In genomic region chr15:60912984-60913697, GRCh38 we compare ENCODE assay signal across 18 cellular contexts.
DNase-seq lines count a peak whose midpoint lies in the region; ATAC-seq and TF ChIP-seq lines count a peak whose summit lies in the region.
"Had no signal": no experiment of that assay in that cellular context is flagged by ENCODE, and none has a peak within 500 bp of the region (broad histone marks: within the 10 kb centered on the region; RNA-seq: fewer than 3 reads in every experiment).

No MANE protein-coding gene starts in this region.

- no peak for TF ChIP-seq CTCF in VCaP (conservative IDR thresholded peaks at IDR 0.05)
- no peak for TF ChIP-seq CTCF in fibroblast of pulmonary artery (IDR thresholded peaks at IDR 0.05; ENCODE audit: low read length, missing control alignments)
- TF ChIP-seq CTCF in gastrocnemius medialis (IDR thresholded peaks at IDR 0.05 in 4 of 5, conservative IDR thresholded peaks at IDR 0.05 in 1 of 5) = no peak
- TF ChIP-seq CTCF in glutamatergic neuron (IDR thresholded peaks at IDR 0.05; ENCODE audit: partially characterized antibody, unreplicated experiment) = no peak
- TF ChIP-seq CTCF in suprapubic skin (IDR thresholded peaks at IDR 0.05) = no peak

- H3K4me1 ChIP-seq in gastrocnemius medialis (peaks cover 32 to 39% of the 10 kb centered on the region in 2 donors), suprapubic skin (peaks cover 33% of the 10 kb centered on the region)

- intact Hi-C loops in gastrocnemius medialis (cut with DNase I; ENCODE audit: low total_unique reads) = loop anchor here (10.0 kb wide), 1 partner anchor 238 kb away; no protein-coding TSS in a partner anchor

- in situ Hi-C loops in gastrocnemius medialis (cut with MboI; ENCODE audit: low sequenced_read_pairs in 4 of 4) = loop anchor here in 2 of 4 donors (5.0 to 10.0 kb wide), 2 partner anchors 142 to 326 kb away; no protein-coding TSS in a partner anchor

- no peaks in the 10 kb centered on the region for H3K9me3 ChIP-seq in gastrocnemius medialis
- no peaks in the 10 kb centered on the region for H3K9me3 ChIP-seq in suprapubic skin
- H3K9me3 ChIP-seq: esophagus squamous epithelium, heart right ventricle, neutrophil, right atrium auricular region had no signal

- H3K27ac ChIP-seq in VCaP (peak overlapping the region; percentile 78), gastrocnemius medialis (peak overlapping the region in 3 of 4 donors; percentile 16 to 57 (median 24)), suprapubic skin (no peak overlapping the region)
- H3K27ac ChIP-seq: dorsolateral prefrontal cortex, heart right ventricle, neutrophil, right atrium auricular region had no signal

- ATAC-seq in gastrocnemius medialis = peak; percentile 53 to 55
- no peak for ATAC-seq in GM19397 (IDR thresholded peaks at IDR 0.05; ENCODE audit: unreplicated experiment)
- ATAC-seq: CD8-positive, alpha-beta T cell had no signal

- H3K36me3 Mint-ChIP-seq in glutamatergic neuron (ENCODE audit: unreplicated experiment) = no peaks in the 10 kb centered on the region
- H3K36me3 Mint-ChIP-seq: activated naive CD8-positive, alpha-beta T cell; CD8-positive, alpha-beta T cell had no signal

- no peaks in the 10 kb centered on the region for H3K36me3 ChIP-seq in gastrocnemius medialis
- no peaks in the 10 kb centered on the region for H3K36me3 ChIP-seq in suprapubic skin
- H3K36me3 ChIP-seq: esophagus squamous epithelium, heart right ventricle, neutrophil, right atrium auricular region had no signal

- peaks cover 8% of the 10 kb centered on the region for H3K4me1 Mint-ChIP-seq in glutamatergic neuron (ENCODE audit: low read depth, unreplicated experiment)

- no peak overlapping the region for H3K27ac Mint-ChIP-seq in glutamatergic neuron (ENCODE audit: unreplicated experiment)
- H3K27ac Mint-ChIP-seq: activated B cell treated with CpG ODN at 0.5 μM for 24 hours; activated naive CD8-positive, alpha-beta T cell; CD8-positive, alpha-beta T cell had no signal

- no peak overlapping the region for H3K4me3 ChIP-seq in fibroblast of pulmonary artery (replicated peaks; ENCODE audit: low read depth, low read length)
- no peak overlapping the region for H3K4me3 ChIP-seq in gastrocnemius medialis
- H3K4me3 ChIP-seq in suprapubic skin = no peak overlapping the region
- H3K4me3 ChIP-seq: dorsolateral prefrontal cortex, esophagus squamous epithelium, heart right ventricle, right atrium auricular region had no signal

- H3K27me3 ChIP-seq in gastrocnemius medialis (no peaks in the 10 kb centered on the region), suprapubic skin (no peaks in the 10 kb centered on the region)
- H3K27me3 ChIP-seq: dorsolateral prefrontal cortex, esophagus squamous epithelium, heart right ventricle, right atrium auricular region had no signal

- DNase-seq in stimulated activated CD4-positive, alpha-beta T cell treated with anti-CD3 and anti-CD28 coated beads, Interleukin-15, amount 100 ng/mL, for 24 hours = peak; percentile 25
- no peak for DNase-seq in stimulated activated CD4-positive, alpha-beta T cell treated with anti-CD3 and anti-CD28 coated beads, Interleukin-12 subunit alpha, Interleukin-12 subunit beta, amount 100 ng/mL, for 4 hours
- DNase-seq in fibroblast of pulmonary artery (ENCODE audit: low read depth) = peak; percentile 52
- peak; percentile 60 to 75 for DNase-seq in gastrocnemius medialis
- DNase-seq in glutamatergic neuron = no peak
- no peak for DNase-seq in suprapubic skin (ENCODE audit: low spot score in 2 of 2)
- DNase-seq: activated B cell treated with CpG ODN at 0.5 μM for 24 hours; activated CD8-positive, alpha-beta memory T cell treated with anti-CD3 and anti-CD28 coated beads, Interleukin-2, amount 50 U/mL, for 48 hours; CD8-positive, alpha-beta T cell; esophagus squamous epithelium; heart right ventricle; NCI-H1694 had no signal

- H3K9me3 Mint-ChIP-seq in glutamatergic neuron (ENCODE audit: unreplicated experiment) = peaks cover 1% of the 10 kb centered on the region
- H3K9me3 Mint-ChIP-seq: activated B cell treated with CpG ODN at 0.5 μM for 24 hours; CD8-positive, alpha-beta T cell had no signal

- TF ChIP-seq POLR2A in gastrocnemius medialis (IDR thresholded peaks at IDR 0.05) = no peak
- TF ChIP-seq POLR2A in suprapubic skin (IDR thresholded peaks at IDR 0.05) = no peak

- no peak overlapping the region for H3K4me3 Mint-ChIP-seq in glutamatergic neuron (ENCODE audit: unreplicated experiment)
- H3K4me3 Mint-ChIP-seq: activated B cell treated with CpG ODN at 0.5 μM for 24 hours; activated naive CD8-positive, alpha-beta T cell; CD8-positive, alpha-beta T cell had no signal

- TF ChIP-seq EP300 in suprapubic skin (IDR thresholded peaks at IDR 0.05) = no peak

- H3K27me3 Mint-ChIP-seq in glutamatergic neuron (ENCODE audit: unreplicated experiment) = no peaks in the 10 kb centered on the region
- H3K27me3 Mint-ChIP-seq: activated naive CD8-positive, alpha-beta T cell had no signal

- 51% methylated on average over 6 of the region's 6 CpGs for WGBS in suprapubic skin

Comparison
In these comparisons a context has a peak if more than half of its experiments do, and no peak if none do; other contexts are left out.
1. DNase-seq: peak in stimulated activated CD4-positive, alpha-beta T cell treated with anti-CD3 and anti-CD28 coated beads, Interleukin-15, amount 100 ng/mL, for 24 hours (single experiment), fibroblast of pulmonary artery (single experiment) and gastrocnemius medialis (2 of 2); none in stimulated activated CD4-positive, alpha-beta T cell treated with anti-CD3 and anti-CD28 coated beads, Interleukin-12 subunit alpha, Interleukin-12 subunit beta, amount 100 ng/mL, for 4 hours (single experiment), glutamatergic neuron (single experiment) and suprapubic skin (0 of 2).